ENCODE assay signal across 11 cellular contexts in genomic region chr22:50012201-50013181, GRCh38. TPM values are rescaled to one million over a fixed set of nuclear protein-coding genes. Genes with fewer than 3 reads are reported as not detected.
DNase-seq lines count a peak whose midpoint lies in the region; ATAC-seq and TF ChIP-seq lines count a peak whose summit lies in the region.
"Had no signal": no experiment of that assay in that cellular context is flagged by ENCODE, and none has a peak within 500 bp of the region (broad histone marks: within the 10 kb centered on the region; RNA-seq: fewer than 3 reads in every experiment).

Gene IL17REL (minus strand): TSS chr22:50012765. CDS start chr22:50012646, 119 bp downstream.

- no peak for TF ChIP-seq EP300 in sigmoid colon (IDR thresholded peaks at IDR 0.05)

- ATAC-seq in GM21786 (IDR thresholded peaks at IDR 0.05; ENCODE audit: unreplicated experiment) = no peak

- H3K4me1 Mint-ChIP-seq in T-helper 1 cell treated with Interleukin-12 subunit alpha and Interleukin-12 subunit beta and Interleukin-4 antibody, amounts not matched to agents 30 μg/mL and 1 μg/mL, for 36 hours (ENCODE audit: low read depth) = peaks cover 9% of the 10 kb centered on the region

- no peaks in the 10 kb centered on the region for H4K20me1 ChIP-seq in OCI-LY3 (ENCODE audit: insufficient read depth, low read length)

- peak within 1 kb of the TSS; percentile 77 for H3K4me3 ChIP-seq in OCI-LY3 (ENCODE audit: low read length)
- H3K4me3 ChIP-seq in fibroblast of pulmonary artery (replicated peaks; ENCODE audit: low read depth, low read length) = no peak within 1 kb of the TSS
- H3K4me3 ChIP-seq in sigmoid colon = no peak within 1 kb of the TSS
- H3K4me3 ChIP-seq in coronary artery = no peak within 1 kb of the TSS

- H2AFZ ChIP-seq in OCI-LY3 (ENCODE audit: low read depth, low read length) = no peak within 1 kb of the TSS

- TF ChIP-seq CTCF in OCI-LY3 (IDR thresholded peaks at IDR 0.05; ENCODE audit: low read depth, low read length) (peak; percentile 5; the same call in 1 of the 2 replicates), fibroblast of pulmonary artery (IDR thresholded peaks at IDR 0.05; ENCODE audit: low read length, missing control alignments) (peak; percentile 25), sigmoid colon (IDR thresholded peaks at IDR 0.05) (no peak), coronary artery (IDR thresholded peaks at IDR 0.05) (no peak)

- H3K27me3 Mint-ChIP-seq in T-helper 1 cell treated with Interleukin-12 subunit alpha and Interleukin-12 subunit beta and Interleukin-4 antibody, amounts not matched to agents 30 μg/mL and 1 μg/mL, for 36 hours (ENCODE audit: low read depth) = peaks cover 15% of the 10 kb centered on the region

- TF ChIP-seq POLR2A in sigmoid colon (IDR thresholded peaks at IDR 0.05) = no peak

- peak within 1 kb of the TSS; percentile 83; the same call in 1 of the 2 replicates for H3K9ac ChIP-seq in OCI-LY3 (ENCODE audit: low read length)

- no peaks in the 10 kb centered on the region for H3K9me3 Mint-ChIP-seq in T-helper 1 cell treated with Interleukin-12 subunit alpha and Interleukin-12 subunit beta and Interleukin-4 antibody, amounts not matched to agents 30 μg/mL and 1 μg/mL, for 36 hours

- H3K9me3 ChIP-seq in OCI-LY3 (ENCODE audit: insufficient read depth, low read length) (no peaks in the 10 kb centered on the region), sigmoid colon (no peaks in the 10 kb centered on the region)
- H3K9me3 ChIP-seq: neutrophil had no signal

- WGBS in sigmoid colon, 2 donors = 30 to 70% methylated on average over 30 of the region's 30 CpGs

- H3K27me3 ChIP-seq in OCI-LY3 (ENCODE audit: low read depth, low read length) (no peaks in the 10 kb centered on the region), sigmoid colon (peaks cover 46 to 83% (median 79%) of the 10 kb centered on the region in 3 donors)

- H3K36me3 ChIP-seq in OCI-LY3 (replicated peaks; ENCODE audit: low read depth, low read length) = no peaks in the 10 kb centered on the region
- H3K36me3 ChIP-seq in sigmoid colon = no peaks in the 10 kb centered on the region
- H3K36me3 ChIP-seq: neutrophil had no signal

- DNase-seq in T-helper 1 cell (no peak), fibroblast of pulmonary artery (ENCODE audit: low read depth) (peak; percentile 25), sigmoid colon (peak; percentile 55), coronary artery (ENCODE audit: low spot score) (no peak), NCI-H1417 treated with DMSO at 0.1 percent for 48 hours (lab: John Stamatoyannopoulos, UW) (no peak)
- DNase-seq: C1 segment of cervical spinal cord had no signal

- H3K4me2 ChIP-seq in OCI-LY3 (ENCODE audit: low read length) = peak within 1 kb of the TSS; percentile 93

- intact Hi-C loops in sigmoid colon (cut with DNase I) = no loop called here

- H3K27ac ChIP-seq in OCI-LY3 (ENCODE audit: low read length) (no peak within 1 kb of the TSS), sigmoid colon (no peak within 1 kb of the TSS), coronary artery (no peak within 1 kb of the TSS)
- H3K27ac ChIP-seq: neutrophil had no signal

- no peak within 1 kb of the TSS for H3K27ac Mint-ChIP-seq in T-helper 1 cell treated with Interleukin-12 subunit alpha and Interleukin-12 subunit beta and Interleukin-4 antibody, amounts not matched to agents 30 μg/mL and 1 μg/mL, for 36 hours

- no peaks in the 10 kb centered on the region for H3K36me3 Mint-ChIP-seq in T-helper 1 cell treated with Interleukin-12 subunit alpha and Interleukin-12 subunit beta and Interleukin-4 antibody, amounts not matched to agents 30 μg/mL and 1 μg/mL, for 36 hours (ENCODE audit: low read depth)

- H3K79me2 ChIP-seq in OCI-LY3 (ENCODE audit: low read length) = no peaks in the 10 kb centered on the region

- H3K4me1 ChIP-seq in OCI-LY3 (ENCODE audit: low read length) = peaks cover 56% of the 10 kb centered on the region
- peaks cover 0 to 24% (median 21%) of the 10 kb centered on the region in 4 donors for H3K4me1 ChIP-seq in sigmoid colon

- peak within 1 kb of the TSS; percentile 48 for H3K4me3 Mint-ChIP-seq in T-helper 1 cell treated with Interleukin-12 subunit alpha and Interleukin-12 subunit beta and Interleukin-4 antibody, amounts not matched to agents 30 μg/mL and 1 μg/mL, for 36 hours

RNA-seq across cellular contexts. Expression of gene IL17REL, which starts in this region (rescaled TPM):
- total RNA-seq in sigmoid colon = not detected
- 1 to 10 TPM in 1 of 3 donors, not detected in 2; 1.6 TPM for polyA plus RNA-seq in sigmoid colon
- total RNA-seq: MCF 10A had no signal

Comparison
In these comparisons a context has a peak if more than half of its experiments do, and no peak if none do; other contexts are left out.
1. DNase-seq: peak in fibroblast of pulmonary artery (single experiment) and sigmoid colon (single experiment); none in T-helper 1 cell (0 of 5), coronary artery (single experiment) and NCI-H1417 treated with DMSO at 0.1 percent for 48 hours (single experiment).
2. CTCF ChIP-seq: peak in OCI-LY3 (single experiment) and fibroblast of pulmonary artery (single experiment); none in sigmoid colon (0 of 4) and coronary artery (single experiment).